Comparison of ENCODE assay signal across 11 cellular contexts in the genomic region with DNA sequence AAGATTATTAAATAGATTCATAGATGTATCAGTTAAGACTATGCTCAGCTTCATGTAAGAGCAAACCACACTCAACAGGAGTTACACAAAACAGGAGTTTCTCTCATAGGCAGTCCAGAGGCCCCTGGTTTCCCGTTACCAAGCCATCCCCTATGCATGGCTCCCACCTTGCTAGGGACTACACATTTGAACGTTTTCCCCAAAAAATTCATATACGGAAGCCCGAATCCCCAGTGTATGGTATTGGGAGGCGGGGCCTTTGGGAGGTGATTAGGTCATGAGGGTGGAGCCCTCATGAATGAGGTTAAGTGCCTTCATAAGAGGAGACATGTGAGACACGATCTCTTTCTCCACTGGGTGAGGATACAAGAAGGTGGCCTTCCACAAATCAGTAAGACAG. TPM values are rescaled to one million over a fixed set of nuclear protein-coding genes. Genes with fewer than 3 reads are reported as not detected.
DNase-seq lines count a peak whose midpoint lies in the region; ATAC-seq and TF ChIP-seq lines count a peak whose summit lies in the region.
"Had no signal": no experiment of that assay in that cellular context is flagged by ENCODE, and none has a peak within 500 bp of the region (broad histone marks: within the 10 kb centered on the region; RNA-seq: fewer than 3 reads in every experiment).

No MANE protein-coding gene starts in this region.

- peaks cover 14% of the 10 kb centered on the region for H3K4me1 Mint-ChIP-seq in activated B cell treated with CpG ODN at 0.5 μM for 24 hours
- peaks cover 26 to 42% (median 38%) of the 10 kb centered on the region in 7 donors for H3K4me1 Mint-ChIP-seq in naive thymus-derived CD4-positive, alpha-beta T cell

- H3K79me2 ChIP-seq in GM23248 (ENCODE audit: insufficient read depth), result peaks cover 97% of the 10 kb centered on the region

- no peak overlapping the region for H3K4me3 ChIP-seq in naive thymus-derived CD4-positive, alpha-beta T cell (ENCODE audit: low read length)
- H3K4me3 ChIP-seq in GM23248, result no peak overlapping the region
- H3K4me3 ChIP-seq: mucosa of descending colon had no signal

- intact Hi-C loops in activated B cell treated with CpG ODN at 0.5 μM for 24 hours (cut with micrococcal nuclease) (no loop called here), posterior cingulate gyrus (cut with DNase I) (no loop called here)
- intact Hi-C loops in naive thymus-derived CD4-positive, alpha-beta T cell (cut with micrococcal nuclease), result loop anchor here in 1 of 2 donors (2.0 to 10.0 kb wide), 2 partner anchors 21 to 273 kb away; no protein-coding TSS in a partner anchor

- no peaks in the 10 kb centered on the region for H4K20me1 ChIP-seq in GM23248 (ENCODE audit: insufficient read depth)

- H3K27me3 Mint-ChIP-seq in activated B cell treated with CpG ODN at 0.5 μM for 24 hours, result no peaks in the 10 kb centered on the region
- H3K27me3 Mint-ChIP-seq in naive thymus-derived CD4-positive, alpha-beta T cell, result no peaks in the 10 kb centered on the region

- WGBS in GM23248 (ENCODE audit: low coverage in 1 of 2, low lambda C conversion rate in 2 of 2, missing lambda C conversion rate in 2 of 2), 2 experiments, result 95 to 97% methylated on average over 6 of the region's 6 CpGs

- peak overlapping the region; percentile 65 for H3K27ac ChIP-seq in naive thymus-derived CD4-positive, alpha-beta T cell (ENCODE audit: low read depth, low read length)
- H3K27ac ChIP-seq in GM23248, result no peak overlapping the region

- no peaks in the 10 kb centered on the region for H3F3A ChIP-seq in GM23248 (ENCODE audit: insufficient read depth)

- peaks cover 44% of the 10 kb centered on the region for H3K36me3 Mint-ChIP-seq in activated B cell treated with CpG ODN at 0.5 μM for 24 hours (ENCODE audit: low read depth)
- peaks cover 17 to 62% (median 43%) of the 10 kb centered on the region in 5 donors for H3K36me3 Mint-ChIP-seq in naive thymus-derived CD4-positive, alpha-beta T cell

- in situ Hi-C loops in GM23248 (cut with MboI), result loop anchor here (25.0 kb wide), 1 partner anchor 901 kb away; no protein-coding TSS in a partner anchor

- H3K9ac ChIP-seq in GM23248, result no peak overlapping the region

- no peak overlapping the region for H3K4me3 Mint-ChIP-seq in activated B cell treated with CpG ODN at 0.5 μM for 24 hours
- peak overlapping the region in 4 of 10 donors; percentile 7 to 56 (median 31) for H3K4me3 Mint-ChIP-seq in naive thymus-derived CD4-positive, alpha-beta T cell

- ATAC-seq in GM18868 (IDR thresholded peaks at IDR 0.05; ENCODE audit: unreplicated experiment), result peak; percentile 31
- ATAC-seq in GM21717 (IDR thresholded peaks at IDR 0.05; ENCODE audit: unreplicated experiment), result peak; percentile 26
- no peak for ATAC-seq in activated B cell treated with CpG ODN at 0.5 μM for 24 hours (ENCODE audit: low read depth)
- ATAC-seq in naive thymus-derived CD4-positive, alpha-beta T cell, result peak; percentile 18

- H3K27me3 ChIP-seq in naive thymus-derived CD4-positive, alpha-beta T cell (ENCODE audit: control insufficient read depth in 2 of 2, insufficient read depth in 2 of 2, low read length in 2 of 2), result no peaks in the 10 kb centered on the region
- H3K27me3 ChIP-seq in GM23248 (replicated peaks; ENCODE audit: insufficient read depth), result no peaks in the 10 kb centered on the region

- peaks cover 5% of the 10 kb centered on the region for H3K9me3 Mint-ChIP-seq in activated B cell treated with CpG ODN at 0.5 μM for 24 hours
- H3K9me3 Mint-ChIP-seq in naive thymus-derived CD4-positive, alpha-beta T cell, result peaks cover 0 to 5% (median 2%) of the 10 kb centered on the region in 11 donors

- TF ChIP-seq CTCF in activated B cell treated with CpG ODN at 0.5 μM for 24 hours (IDR thresholded peaks at IDR 0.05), result no peak

- POLR2A ChIA-PET in activated B cell treated with CpG ODN at 0.5 μM for 24 hours (lab: Charles Lee), result no interaction called here
- POLR2A ChIA-PET in naive thymus-derived CD4-positive, alpha-beta T cell (lab: Charles Lee), result interaction anchor here (2.5 kb wide), 1 partner anchor 29 kb away, joined by 14 read pairs; a partner anchor contains a TSS

- DNase-seq in activated B cell treated with CpG ODN at 0.5 μM for 24 hours, result no peak
- DNase-seq in naive thymus-derived CD4-positive, alpha-beta T cell, result no peak
- no peak for DNase-seq in GM23248
- no peak for DNase-seq in HuH-7.5 (ENCODE audit: low spot score)
- DNase-seq in posterior cingulate gyrus, result no peak
- DNase-seq: dermis blood vessel endothelial cell, mucosa of descending colon, NCI-H510A treated with DMSO at 0.1 percent for 48 hours, SHP77 had no signal

- H3K9me2 ChIP-seq in GM23248 (ENCODE audit: insufficient read depth), result no peaks in the 10 kb centered on the region

- peaks cover 0 to 4% (median 0%) of the 10 kb centered on the region in 3 experiments for H3K36me3 ChIP-seq in naive thymus-derived CD4-positive, alpha-beta T cell (ENCODE audit: control insufficient read depth in 2 of 3, insufficient read depth in 3 of 3, low read length in 3 of 3)
- H3K36me3 ChIP-seq in GM23248 (ENCODE audit: low read depth), result no peaks in the 10 kb centered on the region; the same call in 1 of the 2 replicates

- no peak overlapping the region for H3K4me2 ChIP-seq in GM23248 (ENCODE audit: unreplicated experiment)

- CTCF ChIA-PET in activated B cell treated with CpG ODN at 0.5 μM for 24 hours (lab: Charles Lee), result no interaction called here
- CTCF ChIA-PET in naive thymus-derived CD4-positive, alpha-beta T cell (lab: Charles Lee), result no interaction called here

- H3K9me3 ChIP-seq in naive thymus-derived CD4-positive, alpha-beta T cell (ENCODE audit: control insufficient read depth in 2 of 3, low read length in 3 of 3), result no peaks in the 10 kb centered on the region
- H3K9me3 ChIP-seq in GM23248 (ENCODE audit: low read depth), result no peaks in the 10 kb centered on the region
- H3K9me3 ChIP-seq: mucosa of descending colon had no signal

- peaks cover 23 to 24% of the 10 kb centered on the region in 2 donors for H3K4me1 ChIP-seq in naive thymus-derived CD4-positive, alpha-beta T cell (ENCODE audit: control insufficient read depth in 2 of 2, insufficient read depth in 2 of 2, low read length in 2 of 2)
- no peaks in the 10 kb centered on the region for H3K4me1 ChIP-seq in GM23248 (ENCODE audit: insufficient read depth)

- H3K27ac Mint-ChIP-seq in activated B cell treated with CpG ODN at 0.5 μM for 24 hours, result peak overlapping the region; percentile 57
- H3K27ac Mint-ChIP-seq in naive thymus-derived CD4-positive, alpha-beta T cell, result peak overlapping the region; percentile 90 to 98 (median 93)

- H2AFZ ChIP-seq in GM23248, result no peak overlapping the region

RNA-seq across cellular contexts. Expression of a gene that starts 29.1 kb away (rescaled TPM):
- total RNA-seq in activated B cell treated with CpG ODN at 0.5 μM for 24 hours, result 59.2 and 60.7 TPM in 2 replicates
- 10 to 100 TPM; 36.1 to 86.7 (median 48.7) TPM for total RNA-seq in naive thymus-derived CD4-positive, alpha-beta T cell
- polyA plus RNA-seq in naive thymus-derived CD4-positive, alpha-beta T cell, result 100 to 1,000 TPM; 102 to 108 TPM
- 104 and 109 TPM in 2 replicates for total RNA-seq in GM23248 (2014; rRNA removed; shearing (Covaris generic))
- polyA plus RNA-seq in GM23248 (2016; fragmentation: Nextera tagmentation; extraction: Ambion mirVana), result 236 and 252 TPM in 2 replicates
